In the genomic region with DNA sequence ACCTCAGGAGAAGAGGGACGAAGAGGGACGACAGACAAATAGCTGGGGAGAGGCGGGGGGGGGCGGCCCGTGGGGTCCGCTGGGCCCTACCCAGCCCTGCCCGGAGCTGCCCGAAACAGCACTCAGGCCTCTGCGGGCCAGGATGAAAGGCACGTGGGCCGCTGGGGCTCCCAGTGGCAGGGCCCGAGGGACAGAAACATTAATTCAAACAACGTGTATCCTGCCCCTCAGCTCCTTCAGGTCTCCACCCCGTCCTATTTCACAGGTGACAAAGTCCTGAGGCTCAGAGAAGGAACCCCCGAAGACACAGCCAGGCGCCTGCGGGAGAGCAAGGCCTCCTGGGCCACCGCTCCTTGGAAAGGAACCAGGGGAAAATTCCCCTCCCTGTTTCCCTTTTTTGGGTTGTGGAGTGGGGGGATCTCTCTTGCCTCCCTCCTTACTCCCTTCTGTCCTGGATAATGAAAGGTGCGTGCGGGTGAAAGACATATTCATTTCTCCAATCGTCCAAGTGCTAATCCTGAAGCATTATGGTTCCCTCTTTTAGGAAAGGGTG, we compare ENCODE assay signal across 8 cellular contexts.
DNase-seq lines count a peak whose midpoint lies in the region; ATAC-seq and TF ChIP-seq lines count a peak whose summit lies in the region.

No MANE protein-coding gene starts in this region.

- no peak overlapping the region for H3K27ac Mint-ChIP-seq in T-helper 2 cell treated with Interferon-gamma antibody and Interleukin-4, amounts not matched to agents 5 μg/mL and 100 μg/mL, for 36 hours

- peaks cover 14% of the 10 kb centered on the region for H3K27me3 ChIP-seq in NT2/D1 (ENCODE audit: insufficient read depth, insufficient read length)
- H3K27me3 ChIP-seq in right atrium auricular region = peaks cover 0 to 5% of the 10 kb centered on the region in 2 donors
- H3K27me3 ChIP-seq in stomach = peaks cover 0 to 27% (median 19%) of the 10 kb centered on the region in 3 donors

- no peaks in the 10 kb centered on the region for H3K36me3 ChIP-seq in NT2/D1 (ENCODE audit: insufficient read depth, insufficient read length, low read length)
- no peaks in the 10 kb centered on the region for H3K36me3 ChIP-seq in right atrium auricular region
- no peaks in the 10 kb centered on the region for H3K36me3 ChIP-seq in stomach

- H3K9me3 ChIP-seq in NT2/D1 (ENCODE audit: insufficient read depth, low read length) (peaks cover 14% of the 10 kb centered on the region), right atrium auricular region (no peaks in the 10 kb centered on the region), stomach (no peaks in the 10 kb centered on the region)

- H3K4me3 Mint-ChIP-seq in T-helper 2 cell treated with Interferon-gamma antibody and Interleukin-4, amounts not matched to agents 5 μg/mL and 100 μg/mL, for 36 hours = peak overlapping the region; percentile 81

- no peaks in the 10 kb centered on the region for H3K36me3 Mint-ChIP-seq in T-helper 2 cell treated with Interferon-gamma antibody and Interleukin-4, amounts not matched to agents 5 μg/mL and 100 μg/mL, for 36 hours (ENCODE audit: low read depth)

- ATAC-seq in GM21576 (IDR thresholded peaks at IDR 0.05; ENCODE audit: unreplicated experiment) = no peak

- no peak for TF ChIP-seq EP300 in stomach (IDR thresholded peaks at IDR 0.05)

- TF ChIP-seq CTCF in right atrium auricular region (IDR thresholded peaks at IDR 0.05) = no peak
- TF ChIP-seq CTCF in stomach (IDR thresholded peaks at IDR 0.05) = no peak

- H3K9ac ChIP-seq in NT2/D1 (ENCODE audit: insufficient read length, low read depth) = peak overlapping the region; percentile 64

- peak overlapping the region; percentile 60 for H3K4me3 ChIP-seq in NT2/D1 (ENCODE audit: insufficient read length, low read depth)
- H3K4me3 ChIP-seq in right atrium auricular region = peak overlapping the region; percentile 38 to 64
- H3K4me3 ChIP-seq in stomach = peak overlapping the region; percentile 49 to 75 (median 66)

- H3K4me1 ChIP-seq in NT2/D1 (ENCODE audit: insufficient read depth, insufficient read length) (peaks cover 3% of the 10 kb centered on the region), right atrium auricular region (peaks cover 0 to 19% of the 10 kb centered on the region in 2 donors), stomach (peaks cover 9 to 28% (median 18%) of the 10 kb centered on the region in 4 donors)

- DNase-seq in T-helper 2 cell treated with Interferon-gamma antibody and Interleukin-4, amounts not matched to agents 5 μg/mL and 100 μg/mL, for 36 hours (ENCODE audit: low spot score) = no peak
- DNase-seq in T-helper 2 cell = no peak
- no peak for DNase-seq in NT2/D1 (ENCODE audit: low read depth, low spot score)
- no peak for DNase-seq in right atrium auricular region (ENCODE audit: low spot score)
- DNase-seq in stomach = no peak
- DNase-seq in NCI-H2081 treated with DMSO at 0.1 percent for 48 hours (lab: John Stamatoyannopoulos, UW) = no peak
- DNase-seq in stimulated activated CD4-positive, alpha-beta T cell treated with anti-CD3 and anti-CD28 coated beads, Interleukin-2, amount 100 ng/mL, for 48 hours = no peak

- H3K27ac ChIP-seq in right atrium auricular region = no peak overlapping the region
- H3K27ac ChIP-seq in stomach = peak overlapping the region in 3 of 5 donors; percentile 35 to 68 (median 68)

- no peaks in the 10 kb centered on the region for H3K9me3 Mint-ChIP-seq in T-helper 2 cell treated with Interferon-gamma antibody and Interleukin-4, amounts not matched to agents 5 μg/mL and 100 μg/mL, for 36 hours

- intact Hi-C loops in stomach (cut with DNase I; ENCODE audit: low total_unique reads) = no loop called here

- no peak for TF ChIP-seq POLR2A in stomach (IDR thresholded peaks at IDR 0.05)

- peaks cover 39% of the 10 kb centered on the region for H3K27me3 Mint-ChIP-seq in T-helper 2 cell treated with Interferon-gamma antibody and Interleukin-4, amounts not matched to agents 5 μg/mL and 100 μg/mL, for 36 hours (ENCODE audit: low read depth)

- 28 to 39% (median 31%) methylated on average over 17 to 21 of the region's 21 CpGs for WGBS in stomach, 5 donors

- peaks cover 2% of the 10 kb centered on the region for H3K4me1 Mint-ChIP-seq in T-helper 2 cell treated with Interferon-gamma antibody and Interleukin-4, amounts not matched to agents 5 μg/mL and 100 μg/mL, for 36 hours (ENCODE audit: low read depth)

Comparison
In these comparisons a context has a peak if more than half of its experiments do, and no peak if none do; other contexts are left out.
1. H3K27ac ChIP-seq: peak in stomach (3 of 5); none in right atrium auricular region (0 of 2).
2. Peak in every context shown above with its lines, with median percentiles within 50 percentile points of each other: H3K4me3 ChIP-seq.